Comparison of ENCODE assay signal across 10 cellular contexts in the genomic region with DNA sequence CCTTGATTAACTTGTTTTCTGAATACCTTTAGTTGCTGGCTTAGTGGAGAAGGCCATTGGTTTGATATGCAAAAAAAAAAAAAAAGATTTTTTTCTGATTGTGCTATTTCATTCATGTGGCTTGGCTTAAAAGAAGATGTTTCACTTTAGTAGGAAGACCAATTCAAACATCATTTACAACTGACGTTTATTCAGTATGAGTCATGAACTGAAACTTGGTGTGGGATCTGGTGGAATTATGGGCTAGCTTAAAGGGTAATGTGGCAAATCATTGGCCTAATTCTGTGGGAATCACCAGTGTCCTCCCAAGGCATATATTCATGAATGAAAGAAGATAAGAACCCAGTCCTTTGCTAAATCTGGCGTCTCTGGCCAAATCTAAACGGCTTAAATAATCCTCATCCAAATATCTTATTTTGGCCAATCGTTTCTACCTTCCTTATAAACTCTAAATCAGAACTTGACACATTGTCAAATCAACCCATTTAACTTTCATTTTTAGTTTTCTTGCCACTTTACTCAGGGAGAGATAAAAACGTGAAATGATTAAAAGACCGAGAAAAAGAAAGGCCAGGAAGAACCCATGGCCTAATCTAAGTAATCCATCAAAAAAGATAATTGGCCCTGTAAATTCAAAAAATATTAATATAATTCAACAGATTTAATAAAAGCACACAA.
DNase-seq lines count a peak whose midpoint lies in the region; ATAC-seq, FAIRE-seq and TF ChIP-seq lines count a peak whose summit lies in the region.
"Had no signal": no experiment of that assay in that cellular context is flagged by ENCODE, and none has a peak within 500 bp of the region (broad histone marks: within the 10 kb centered on the region; RNA-seq: fewer than 3 reads in every experiment).

No MANE protein-coding gene starts in this region.

- ATAC-seq in GM18502 (IDR thresholded peaks at IDR 0.05; ENCODE audit: poor library complexity, unreplicated experiment) (peak; percentile 74), HG02885 (IDR thresholded peaks at IDR 0.05; ENCODE audit: poor library complexity, unreplicated experiment) (peak; percentile 66)

- no peaks in the 10 kb centered on the region for H3K27me3 Mint-ChIP-seq in activated naive CD8-positive, alpha-beta T cell treated with anti-CD3 and anti-CD28 coated beads for 36 hours

- H3K9ac ChIP-seq in kidney (ENCODE audit: low read length in 2 of 2), result no peak overlapping the region
- H3K9ac ChIP-seq: parathyroid adenoma had no signal

- no peak overlapping the region for H3K27ac ChIP-seq in kidney (ENCODE audit: low read depth in 2 of 2, low read length in 2 of 2)
- H3K27ac ChIP-seq: parathyroid adenoma, upper lobe of left lung had no signal

- intact Hi-C loops in kidney (cut with DNase I), result no loop called here

- no peaks in the 10 kb centered on the region for H3K9me3 ChIP-seq in kidney (ENCODE audit: control insufficient read depth in 1 of 2, low read length in 2 of 2)
- H3K9me3 ChIP-seq: upper lobe of left lung had no signal

- peaks cover 57% of the 10 kb centered on the region for H3K4me1 Mint-ChIP-seq in activated naive CD8-positive, alpha-beta T cell treated with anti-CD3 and anti-CD28 coated beads for 36 hours

- no peak for TF ChIP-seq CTCF in kidney (IDR thresholded peaks at IDR 0.05; ENCODE audit: borderline replicate concordance, extremely low read depth, insufficient read depth)

- peak overlapping the region; percentile 29 for H3K4me3 Mint-ChIP-seq in activated naive CD8-positive, alpha-beta T cell treated with anti-CD3 and anti-CD28 coated beads for 36 hours

- peak overlapping the region; percentile 80 for H3K27ac Mint-ChIP-seq in activated naive CD8-positive, alpha-beta T cell treated with anti-CD3 and anti-CD28 coated beads for 36 hours

- no peak for FAIRE-seq in kidney (lab: Jason Lieb, UNC)

- no peaks in the 10 kb centered on the region for H3K36me3 ChIP-seq in kidney (ENCODE audit: control insufficient read depth in 1 of 2, insufficient read depth in 2 of 2, low read length in 2 of 2)

- no peak overlapping the region for H3K4me3 ChIP-seq in kidney (ENCODE audit: low read length in 2 of 2)
- H3K4me3 ChIP-seq: upper lobe of left lung had no signal

- H3K4me1 ChIP-seq in kidney (ENCODE audit: control insufficient read depth in 1 of 2, insufficient read depth in 1 of 2, low read depth in 1 of 2, low read length in 2 of 2), result no peaks in the 10 kb centered on the region
- H3K4me1 ChIP-seq: parathyroid adenoma had no signal

- DNase-seq in activated naive CD8-positive, alpha-beta T cell treated with anti-CD3 and anti-CD28 coated beads for 36 hours, result peak; percentile 37
- peak; percentile 84 for DNase-seq in renal cortical epithelial cell (ENCODE audit: low read depth)
- no peak for DNase-seq in DMS153 treated with DMSO at 0.1 percent for 48 hours (lab: John Stamatoyannopoulos, UW; ENCODE audit: unreplicated experiment)
- DNase-seq in stimulated activated CD4-positive, alpha-beta T cell treated with anti-CD3 and anti-CD28 coated beads, Interleukin-12 subunit alpha, Interleukin-12 subunit beta, amount 100 ng/mL, for 4 hours, result no peak
- DNase-seq in NCI-H1105 (lab: John Stamatoyannopoulos, UW), result no peak
- DNase-seq in kidney, result no peak
- DNase-seq: upper lobe of left lung had no signal

- H3K36me3 Mint-ChIP-seq in activated naive CD8-positive, alpha-beta T cell treated with anti-CD3 and anti-CD28 coated beads for 36 hours, result peaks cover 53% of the 10 kb centered on the region

- H3K9me3 Mint-ChIP-seq in activated naive CD8-positive, alpha-beta T cell treated with anti-CD3 and anti-CD28 coated beads for 36 hours, result peaks cover 2% of the 10 kb centered on the region

Comparison
In these comparisons a context has a peak if more than half of its experiments do, and no peak if none do; other contexts are left out.
1. DNase-seq: peak in activated naive CD8-positive, alpha-beta T cell treated with anti-CD3 and anti-CD28 coated beads for 36 hours (single experiment) and renal cortical epithelial cell (single experiment); none in DMS153 treated with DMSO at 0.1 percent for 48 hours (single experiment), stimulated activated CD4-positive, alpha-beta T cell treated with anti-CD3 and anti-CD28 coated beads, Interleukin-12 subunit alpha, Interleukin-12 subunit beta, amount 100 ng/mL, for 4 hours (single experiment), NCI-H1105 (single experiment) and kidney (single experiment).